In the genomic region with DNA sequence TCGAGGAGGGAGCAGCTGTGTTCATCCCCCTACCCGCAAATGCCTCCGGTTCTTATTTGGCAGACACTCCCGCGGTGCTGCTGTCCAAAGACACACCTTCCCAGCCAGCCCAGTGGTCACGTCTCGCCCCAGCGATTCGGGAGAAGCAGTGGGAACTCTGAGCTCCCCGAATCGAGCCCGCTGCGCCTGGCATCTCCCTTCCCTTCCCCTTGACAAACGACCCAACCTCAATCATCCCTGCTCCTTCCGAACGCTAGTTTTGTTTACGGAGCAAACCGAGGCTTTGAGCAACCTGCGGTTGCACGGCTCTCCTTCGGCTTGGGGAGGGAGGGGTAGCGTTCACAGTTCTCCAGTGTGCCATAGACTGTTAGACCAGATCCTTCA, we compare ENCODE assay signal across 10 cellular contexts. TPM values are rescaled to one million over a fixed set of nuclear protein-coding genes. Genes with fewer than 3 reads are reported as not detected.
DNase-seq lines count a peak whose midpoint lies in the region; ATAC-seq and TF ChIP-seq lines count a peak whose summit lies in the region.
"Had no signal": no experiment of that assay in that cellular context is flagged by ENCODE, and none has a peak within 500 bp of the region (broad histone marks: within the 10 kb centered on the region; RNA-seq: fewer than 3 reads in every experiment).

No MANE protein-coding gene starts in this region.

- TF ChIP-seq CTCF in hepatocyte (IDR thresholded peaks at IDR 0.05; ENCODE audit: poor library complexity), result no peak
- TF ChIP-seq CTCF in gastrocnemius medialis (IDR thresholded peaks at IDR 0.05 in 4 of 5, conservative IDR thresholded peaks at IDR 0.05 in 1 of 5), result no peak

- no peaks in the 10 kb centered on the region for H3K79me2 ChIP-seq in hepatocyte

- no peak overlapping the region for H3K4me3 Mint-ChIP-seq in activated CD4-positive, alpha-beta memory T cell treated with anti-CD3 and anti-CD28 coated beads, Interleukin-2, amount 10 ng/mL, durations not matched to agents 7 days and 5 days
- H3K4me3 Mint-ChIP-seq in naive thymus-derived CD4-positive, alpha-beta T cell, result peak overlapping the region in 1 of 10 donors; percentile 5
- H3K4me3 Mint-ChIP-seq: activated CD4-positive, alpha-beta T cell treated with anti-CD3 and anti-CD28 coated beads for 36 hours had no signal

- no peak overlapping the region for H2AFZ ChIP-seq in hepatocyte

- H3K4me1 ChIP-seq in hepatocyte (ENCODE audit: insufficient read depth) (no peaks in the 10 kb centered on the region), gastrocnemius medialis (no peaks in the 10 kb centered on the region)
- no peaks in the 10 kb centered on the region for H3K4me1 ChIP-seq in naive thymus-derived CD4-positive, alpha-beta T cell (ENCODE audit: control insufficient read depth in 2 of 2, insufficient read depth in 2 of 2, low read length in 2 of 2)
- H3K4me1 ChIP-seq: ascending aorta had no signal

- no peak for TF ChIP-seq POLR2A in gastrocnemius medialis (IDR thresholded peaks at IDR 0.05)

- no peaks in the 10 kb centered on the region for H3K4me1 Mint-ChIP-seq in activated CD4-positive, alpha-beta memory T cell treated with anti-CD3 and anti-CD28 coated beads, Interleukin-2, amount 10 ng/mL, durations not matched to agents 7 days and 5 days
- H3K4me1 Mint-ChIP-seq in naive thymus-derived CD4-positive, alpha-beta T cell, result peaks cover 0 to 6% (median 0%) of the 10 kb centered on the region in 7 donors
- H3K4me1 Mint-ChIP-seq: activated CD4-positive, alpha-beta T cell treated with anti-CD3 and anti-CD28 coated beads for 36 hours had no signal

- H3K27ac ChIP-seq in angular gyrus (ENCODE audit: low read depth, low read length) (peak overlapping the region; percentile 48), hepatocyte (no peak overlapping the region), gastrocnemius medialis (no peak overlapping the region)
- no peak overlapping the region for H3K27ac ChIP-seq in naive thymus-derived CD4-positive, alpha-beta T cell (ENCODE audit: low read depth, low read length)
- H3K27ac ChIP-seq: ascending aorta had no signal

- ATAC-seq in gastrocnemius medialis (no peak), HG02571 (IDR thresholded peaks at IDR 0.05; ENCODE audit: unreplicated experiment) (no peak)
- no peak for ATAC-seq in naive thymus-derived CD4-positive, alpha-beta T cell
- ATAC-seq: activated CD4-positive, alpha-beta T cell treated with anti-CD3 and anti-CD28 coated beads for 36 hours had no signal

- DNase-seq in H7, result no peak
- DNase-seq in hepatocyte (ENCODE audit: low spot score), result no peak
- DNase-seq in gastrocnemius medialis, result no peak
- no peak for DNase-seq in activated CD4-positive, alpha-beta memory T cell treated with anti-CD3 and anti-CD28 coated beads, Interleukin-2, amount 10 ng/mL, durations not matched to agents 7 days and 5 days
- no peak for DNase-seq in naive thymus-derived CD4-positive, alpha-beta T cell
- no peak for DNase-seq in kidney tubule cell (ENCODE audit: low spot score)
- DNase-seq: activated CD4-positive, alpha-beta T cell treated with anti-CD3 and anti-CD28 coated beads for 36 hours had no signal

- H3K36me3 ChIP-seq in H7 (replicated peaks; ENCODE audit: control insufficient read depth, insufficient read depth, low read length) (no peaks in the 10 kb centered on the region), hepatocyte (replicated peaks; ENCODE audit: insufficient read depth, low read depth) (no peaks in the 10 kb centered on the region), gastrocnemius medialis (no peaks in the 10 kb centered on the region)
- H3K36me3 ChIP-seq in naive thymus-derived CD4-positive, alpha-beta T cell (ENCODE audit: control insufficient read depth in 2 of 3, insufficient read depth in 3 of 3, low read length in 3 of 3), result no peaks in the 10 kb centered on the region
- H3K36me3 ChIP-seq: ascending aorta had no signal

- intact Hi-C loops in gastrocnemius medialis (cut with DNase I; ENCODE audit: low total_unique reads), result no loop called here
- intact Hi-C loops in naive thymus-derived CD4-positive, alpha-beta T cell (cut with micrococcal nuclease), result no loop called here

- no peak overlapping the region for H3K27ac Mint-ChIP-seq in activated CD4-positive, alpha-beta memory T cell treated with anti-CD3 and anti-CD28 coated beads, Interleukin-2, amount 10 ng/mL, durations not matched to agents 7 days and 5 days
- no peak overlapping the region for H3K27ac Mint-ChIP-seq in naive thymus-derived CD4-positive, alpha-beta T cell
- H3K27ac Mint-ChIP-seq: activated CD4-positive, alpha-beta T cell treated with anti-CD3 and anti-CD28 coated beads for 36 hours had no signal

- in situ Hi-C loops in gastrocnemius medialis (cut with MboI; ENCODE audit: low sequenced_read_pairs in 4 of 4), result no loop called here

- H3K36me3 Mint-ChIP-seq in activated CD4-positive, alpha-beta memory T cell treated with anti-CD3 and anti-CD28 coated beads, Interleukin-2, amount 10 ng/mL, durations not matched to agents 7 days and 5 days (ENCODE audit: low read depth), result no peaks in the 10 kb centered on the region
- no peaks in the 10 kb centered on the region for H3K36me3 Mint-ChIP-seq in naive thymus-derived CD4-positive, alpha-beta T cell

- H3K9me3 Mint-ChIP-seq in activated CD4-positive, alpha-beta memory T cell treated with anti-CD3 and anti-CD28 coated beads, Interleukin-2, amount 10 ng/mL, durations not matched to agents 7 days and 5 days, result no peaks in the 10 kb centered on the region
- peaks cover 0 to 4% (median 0%) of the 10 kb centered on the region in 11 donors for H3K9me3 Mint-ChIP-seq in naive thymus-derived CD4-positive, alpha-beta T cell

- peaks cover 16% of the 10 kb centered on the region for H3K27me3 Mint-ChIP-seq in activated CD4-positive, alpha-beta memory T cell treated with anti-CD3 and anti-CD28 coated beads, Interleukin-2, amount 10 ng/mL, durations not matched to agents 7 days and 5 days
- H3K27me3 Mint-ChIP-seq in naive thymus-derived CD4-positive, alpha-beta T cell, result peaks cover 9 to 30% (median 14%) of the 10 kb centered on the region in 5 donors

- POLR2A ChIA-PET in activated CD4-positive, alpha-beta memory T cell treated with anti-CD3 and anti-CD28 coated beads, Interleukin-2, amount 10 ng/mL, durations not matched to agents 7 days and 5 days (lab: Charles Lee), result no interaction called here
- POLR2A ChIA-PET in naive thymus-derived CD4-positive, alpha-beta T cell (lab: Charles Lee), result no interaction called here

- no peaks in the 10 kb centered on the region for H3K9me2 ChIP-seq in hepatocyte (replicated peaks; ENCODE audit: insufficient read depth)

- H3K27me3 ChIP-seq in H7 (ENCODE audit: control insufficient read depth, insufficient read depth, low read length) (peaks cover 35% of the 10 kb centered on the region), hepatocyte (peaks cover 30% of the 10 kb centered on the region), gastrocnemius medialis (no peaks in the 10 kb centered on the region)
- no peaks in the 10 kb centered on the region for H3K27me3 ChIP-seq in naive thymus-derived CD4-positive, alpha-beta T cell (ENCODE audit: control insufficient read depth in 2 of 2, insufficient read depth in 2 of 2, low read length in 2 of 2)
- H3K27me3 ChIP-seq: ascending aorta had no signal

- peak overlapping the region; percentile 78 for H3K4me2 ChIP-seq in hepatocyte

- H3K9me3 ChIP-seq in hepatocyte (ENCODE audit: low read depth) (no peaks in the 10 kb centered on the region), gastrocnemius medialis (no peaks in the 10 kb centered on the region)
- no peaks in the 10 kb centered on the region for H3K9me3 ChIP-seq in naive thymus-derived CD4-positive, alpha-beta T cell (ENCODE audit: control insufficient read depth in 2 of 3, low read length in 3 of 3)
- H3K9me3 ChIP-seq: ascending aorta had no signal

- no peaks in the 10 kb centered on the region for H4K20me1 ChIP-seq in hepatocyte (ENCODE audit: insufficient read depth, poor library complexity, severe bottlenecking)

- 49% methylated on average over 22 of the region's 22 CpGs for WGBS in hepatocyte (ENCODE audit: low lambda C conversion rate, missing lambda C conversion rate)

- CTCF ChIA-PET in activated CD4-positive, alpha-beta memory T cell treated with anti-CD3 and anti-CD28 coated beads, Interleukin-2, amount 10 ng/mL, durations not matched to agents 7 days and 5 days (lab: Charles Lee), result no interaction called here
- CTCF ChIA-PET in naive thymus-derived CD4-positive, alpha-beta T cell (lab: Charles Lee), result no interaction called here

- H3K4me3 ChIP-seq in H7 (ENCODE audit: insufficient read depth, low read depth, low read length) (peak overlapping the region; percentile 73), hepatocyte (no peak overlapping the region), gastrocnemius medialis (peak overlapping the region in 3 of 4 donors; percentile 4 to 34 (median 28))
- H3K4me3 ChIP-seq in naive thymus-derived CD4-positive, alpha-beta T cell (ENCODE audit: low read length), result no peak overlapping the region

RNA-seq across cellular contexts. Expression of a gene that starts 0.3 kb away (rescaled TPM):
- 2.2 and 2.6 TPM in 2 replicates for total RNA-seq in H7 (2014; rRNA removed; shearing (Covaris generic))
- 0.16 and 0.23 TPM in 2 replicates for total RNA-seq in hepatocyte
- polyA plus RNA-seq in hepatocyte, result not detected in 2 replicates
- under 1 TPM in 1 of 4 donors, not detected in 3; 0.02 TPM for total RNA-seq in gastrocnemius medialis
- not detected for total RNA-seq in activated CD4-positive, alpha-beta memory T cell treated with anti-CD3 and anti-CD28 coated beads, Interleukin-2, amount 10 ng/mL, durations not matched to agents 7 days and 5 days
- not detected for total RNA-seq in naive thymus-derived CD4-positive, alpha-beta T cell
- not detected for polyA plus RNA-seq in naive thymus-derived CD4-positive, alpha-beta T cell
- total RNA-seq: activated CD4-positive, alpha-beta T cell treated with anti-CD3 and anti-CD28 coated beads for 36 hours; ascending aorta had no signal

Comparison
In these comparisons a context has a peak if more than half of its experiments do, and no peak if none do; other contexts are left out.
1. H3K4me3 ChIP-seq: peak in H7 (single experiment) and gastrocnemius medialis (3 of 4); none in hepatocyte (single experiment) and naive thymus-derived CD4-positive, alpha-beta T cell (single experiment).